8 cellular contexts compared by ENCODE assay signal in the genomic region with DNA sequence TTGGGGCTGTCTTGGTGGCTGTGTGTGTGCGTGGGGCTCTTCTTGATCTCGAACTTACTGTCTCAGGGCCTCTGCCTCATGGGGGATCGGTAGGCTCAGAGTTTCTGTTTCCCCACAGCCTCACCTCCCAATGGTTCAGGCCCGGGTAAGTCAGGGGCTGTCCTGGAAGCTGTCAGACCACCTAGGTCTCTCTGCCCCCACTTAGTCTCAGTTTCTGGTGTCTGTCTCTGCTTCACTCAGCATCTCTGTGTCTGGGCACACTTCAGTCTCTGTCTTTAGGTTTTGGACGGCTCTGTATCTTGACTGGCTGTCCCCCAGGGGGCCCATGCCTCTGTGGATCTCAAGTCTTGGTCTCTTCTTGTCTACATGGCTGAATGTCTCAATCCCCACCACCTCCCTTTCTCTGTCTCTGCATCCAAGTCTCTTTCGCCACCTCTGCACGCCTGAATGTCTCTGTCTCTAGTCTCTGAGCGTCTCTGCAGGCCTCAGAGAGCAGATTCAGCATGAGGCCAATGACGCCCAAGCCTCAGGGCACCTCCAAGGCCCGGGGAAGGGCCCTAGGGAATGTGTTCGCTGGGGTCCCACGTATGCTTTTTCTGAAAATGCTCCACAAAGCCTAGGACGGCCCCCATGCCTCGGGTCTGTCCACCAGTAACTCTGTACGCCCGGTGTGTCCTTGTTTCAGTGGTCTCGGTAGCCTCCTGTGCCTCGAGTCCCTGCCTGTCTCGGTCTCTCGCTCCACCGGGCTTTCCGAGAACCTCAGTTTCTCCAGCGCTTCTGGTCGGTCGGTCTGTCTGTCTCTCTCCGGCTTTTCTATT. TPM values are rescaled to one million over a fixed set of nuclear protein-coding genes. Genes with fewer than 3 reads are reported as not detected.
DNase-seq lines count a peak whose midpoint lies in the region; ATAC-seq, FAIRE-seq and TF ChIP-seq lines count a peak whose summit lies in the region.

No MANE protein-coding gene starts in this region.

- H4K20me1 ChIP-seq in hepatocyte (ENCODE audit: insufficient read depth, poor library complexity, severe bottlenecking) (no peaks in the 10 kb centered on the region), smooth muscle cell (ENCODE audit: low read depth) (peaks cover 23% of the 10 kb centered on the region)

- H3K36me3 ChIP-seq in HAP-1 (replicated peaks) (no peaks in the 10 kb centered on the region), hepatocyte (replicated peaks; ENCODE audit: insufficient read depth, low read depth) (no peaks in the 10 kb centered on the region), smooth muscle cell (ENCODE audit: low read depth) (no peaks in the 10 kb centered on the region)

- H2AFZ ChIP-seq in hepatocyte (peak overlapping the region; percentile 52), smooth muscle cell (ENCODE audit: low read depth) (no peak overlapping the region)

- in situ Hi-C loops in HAP-1 (cut with MboI; ENCODE audit: low sequenced_read_pairs), result no loop called here

- TF ChIP-seq CTCF in A549 (IDR thresholded peaks at IDR 0.05) (no peak), hepatocyte (IDR thresholded peaks at IDR 0.05; ENCODE audit: poor library complexity) (no peak), smooth muscle cell (IDR thresholded peaks at IDR 0.05; ENCODE audit: borderline replicate concordance, insufficient read depth, poor library complexity, severe bottlenecking) (no peak)

- ATAC-seq in A549 (peak; percentile 14 to 33; a peak in 3 of 6 replicates), HG03159 (IDR thresholded peaks at IDR 0.05; ENCODE audit: unreplicated experiment) (no peak)

- H3K27me3 ChIP-seq in HAP-1 (ENCODE audit: low read depth) (no peaks in the 10 kb centered on the region), hepatocyte (no peaks in the 10 kb centered on the region), smooth muscle cell (ENCODE audit: low read depth) (no peaks in the 10 kb centered on the region)

- H3K4me1 ChIP-seq in A549 (peaks cover 36% of the 10 kb centered on the region), HAP-1 (peaks cover 6% of the 10 kb centered on the region; the same call in 1 of the 2 replicates), hepatocyte (ENCODE audit: insufficient read depth) (peaks cover 40% of the 10 kb centered on the region), smooth muscle cell (ENCODE audit: low read depth) (peaks cover 44% of the 10 kb centered on the region)

- no peak for TF ChIP-seq RAD21 in A549 (conservative IDR thresholded peaks at IDR 0.05 in 1 of 2, IDR thresholded peaks at IDR 0.05 in 1 of 2)

- peak overlapping the region; percentile 75 for H3K27ac Mint-ChIP-seq in activated T-helper 1 cell treated with anti-CD3 and anti-CD28 coated beads, Interleukin-12 subunit alpha, Interleukin-12 subunit beta, Interleukin-2, Interleukin-4 antibody, amounts not matched to agents 30 ng/mL and 10 ng/mL and 1 ng/mL, durations not matched to agents 14 hours and 24 hours and 36 hours

- TF ChIP-seq EP300 in A549 (IDR thresholded peaks at IDR 0.05), result no peak

- no peak for FAIRE-seq in A549 (lab: Jason Lieb, UNC)

- TF ChIP-seq POLR2A in A549 (IDR thresholded peaks at IDR 0.05; ENCODE audit: low read length), result no peak

- H3K4me3 Mint-ChIP-seq in activated T-helper 1 cell treated with anti-CD3 and anti-CD28 coated beads, Interleukin-12 subunit alpha, Interleukin-12 subunit beta, Interleukin-2, Interleukin-4 antibody, amounts not matched to agents 30 ng/mL and 10 ng/mL and 1 ng/mL, durations not matched to agents 14 hours and 24 hours and 36 hours, result peak overlapping the region; percentile 92

- H3K9ac ChIP-seq in smooth muscle cell (ENCODE audit: low read depth), result peak overlapping the region; percentile 82

- POLR2A ChIA-PET in A549 (lab: Yijun Ruan, JAX), result no interaction called here

- peaks cover 42% of the 10 kb centered on the region for H3F3A ChIP-seq in smooth muscle cell (ENCODE audit: low read depth)

- H3K27ac ChIP-seq in A549, result peak overlapping the region; percentile 90 to 91
- peak overlapping the region; percentile 74 for H3K27ac ChIP-seq in hepatocyte
- H3K27ac ChIP-seq in smooth muscle cell (ENCODE audit: low read depth), result peak overlapping the region; percentile 99

- H3K4me1 Mint-ChIP-seq in activated T-helper 1 cell treated with anti-CD3 and anti-CD28 coated beads, Interleukin-12 subunit alpha, Interleukin-12 subunit beta, Interleukin-2, Interleukin-4 antibody, amounts not matched to agents 30 ng/mL and 10 ng/mL and 1 ng/mL, durations not matched to agents 14 hours and 24 hours and 36 hours (ENCODE audit: low read depth), result peaks cover 52% of the 10 kb centered on the region

- intact Hi-C loops in activated T-helper 1 cell treated with anti-CD3 and anti-CD28 coated beads, Interleukin-12 subunit alpha, Interleukin-12 subunit beta, Interleukin-2, Interleukin-4 antibody, amounts not matched to agents 30 ng/mL and 10 ng/mL and 1 ng/mL, durations not matched to agents 14 hours and 24 hours and 36 hours (cut with micrococcal nuclease), result loop anchor here (1.0 to 10.0 kb wide), 2 partner anchors 9 to 530 kb away; a partner anchor contains a TSS

- CTCF ChIA-PET in A549 (lab: Yijun Ruan, JAX), result interaction anchor here (1.3 to 6.9 kb wide), 2 partner anchors 14 kb away, joined by 8 to 53 read pairs; a partner anchor contains a TSS

- no peaks in the 10 kb centered on the region for H3K9me3 ChIP-seq in A549
- no peaks in the 10 kb centered on the region for H3K9me3 ChIP-seq in HAP-1
- H3K9me3 ChIP-seq in hepatocyte (ENCODE audit: low read depth), result no peaks in the 10 kb centered on the region
- H3K9me3 ChIP-seq in smooth muscle cell (replicated peaks; ENCODE audit: low read depth), result no peaks in the 10 kb centered on the region

- H3K9me2 ChIP-seq in hepatocyte (replicated peaks; ENCODE audit: insufficient read depth), result no peaks in the 10 kb centered on the region

- H3K79me2 ChIP-seq in hepatocyte, result peaks cover 39% of the 10 kb centered on the region
- H3K79me2 ChIP-seq in smooth muscle cell (ENCODE audit: low read depth), result peaks cover 39% of the 10 kb centered on the region

- H3K4me3 ChIP-seq in A549, result peak overlapping the region; percentile 82
- peak overlapping the region; percentile 52 for H3K4me3 ChIP-seq in HAP-1
- H3K4me3 ChIP-seq in hepatocyte, result peak overlapping the region; percentile 85
- H3K4me3 ChIP-seq in smooth muscle cell, result peak overlapping the region; percentile 81

- no peaks in the 10 kb centered on the region for H3K9me3 Mint-ChIP-seq in activated T-helper 1 cell treated with anti-CD3 and anti-CD28 coated beads, Interleukin-12 subunit alpha, Interleukin-12 subunit beta, Interleukin-2, Interleukin-4 antibody, amounts not matched to agents 30 ng/mL and 10 ng/mL and 1 ng/mL, durations not matched to agents 14 hours and 24 hours and 36 hours

- H3K36me3 Mint-ChIP-seq in activated T-helper 1 cell treated with anti-CD3 and anti-CD28 coated beads, Interleukin-12 subunit alpha, Interleukin-12 subunit beta, Interleukin-2, Interleukin-4 antibody, amounts not matched to agents 30 ng/mL and 10 ng/mL and 1 ng/mL, durations not matched to agents 14 hours and 24 hours and 36 hours (ENCODE audit: low read depth), result peaks cover 5% of the 10 kb centered on the region

- H3K27me3 Mint-ChIP-seq in activated T-helper 1 cell treated with anti-CD3 and anti-CD28 coated beads, Interleukin-12 subunit alpha, Interleukin-12 subunit beta, Interleukin-2, Interleukin-4 antibody, amounts not matched to agents 30 ng/mL and 10 ng/mL and 1 ng/mL, durations not matched to agents 14 hours and 24 hours and 36 hours (ENCODE audit: insufficient read depth), result no peaks in the 10 kb centered on the region

- WGBS in A549 (ENCODE audit: missing lambda C conversion rate), result 27% methylated on average over 17 of the region's 26 CpGs
- 12% methylated on average over 25 of the region's 26 CpGs for WGBS in hepatocyte (ENCODE audit: low lambda C conversion rate, missing lambda C conversion rate)
- WGBS in smooth muscle cell (ENCODE audit: low lambda C conversion rate), result 4% methylated on average over 24 of the region's 26 CpGs

- DNase-seq in A549 (ENCODE audit: low read depth in 1 of 2, low spot score in 1 of 2) (no peak), HAP-1 (ENCODE audit: low spot score in 2 of 2) (peak in 1 of 2 experiments; percentile 35), hepatocyte (ENCODE audit: low spot score) (no peak), smooth muscle cell (lab: John Stamatoyannopoulos, UW; ENCODE audit: unreplicated experiment) (no peak), SHP77 (lab: John Stamatoyannopoulos, UW) (no peak), NCI-H446 (lab: John Stamatoyannopoulos, UW) (no peak)
- DNase-seq in activated T-helper 1 cell treated with anti-CD3 and anti-CD28 coated beads, Interleukin-12 subunit alpha, Interleukin-12 subunit beta, Interleukin-2, Interleukin-4 antibody, amounts not matched to agents 30 ng/mL and 10 ng/mL and 1 ng/mL, durations not matched to agents 14 hours and 24 hours and 36 hours (ENCODE audit: low spot score), result no peak

- H3K4me2 ChIP-seq in A549 (peak overlapping the region; percentile 90), hepatocyte (peak overlapping the region; percentile 99), smooth muscle cell (peak overlapping the region; percentile 97)

RNA-seq across cellular contexts. Expression of a gene that starts 0.8 kb away (rescaled TPM):
- polyA plus RNA-seq in A549 (2011; rRNA removed) (1.4 and 2.0 TPM in 2 replicates), A549 (2017; fragmentation: RNase III; extraction: RNeasy Plus Mini Kit Qiagen cat#74134 plus additional on column Dnase treatment) (4.3 to 5.9 TPM (median 5.4 TPM) in 3 replicates), hepatocyte (27.2 and 28.6 TPM in 2 replicates), smooth muscle cell (67.1 and 70.2 TPM in 2 replicates)
- polyA plus RNA-seq in A549 (2012; cell fraction: cytosol; rRNA removed), result 3.1 and 4.4 TPM in 2 replicates
- 5.0 and 6.4 TPM in 2 replicates for polyA plus RNA-seq in A549 (2012; cell fraction: nucleus; rRNA removed)
- 4.4 and 4.6 TPM in 2 replicates for polyA minus RNA-seq in A549 (2011; rRNA and poly(A)+ RNA removed)
- total RNA-seq in activated T-helper 1 cell treated with anti-CD3 and anti-CD28 coated beads, Interleukin-12 subunit alpha, Interleukin-12 subunit beta, Interleukin-2, Interleukin-4 antibody, amounts not matched to agents 30 ng/mL and 10 ng/mL and 1 ng/mL, durations not matched to agents 14 hours and 24 hours and 36 hours, result 32.5 and 35.7 TPM in 2 replicates
- total RNA-seq in hepatocyte (8.4 and 27.2 TPM in 2 replicates), smooth muscle cell (29.5 and 32.0 TPM in 2 replicates)

RNA-seq across cellular contexts. Expression of a gene that starts 8.0 kb away (rescaled TPM):
- 27.0 and 37.6 TPM in 2 replicates for polyA plus RNA-seq in A549 (2011; rRNA removed)
- polyA plus RNA-seq in A549 (2012; cell fraction: cytosol; rRNA removed), result 15.3 and 16.7 TPM in 2 replicates
- polyA plus RNA-seq in A549 (2012; cell fraction: nucleus; rRNA removed), result 5.9 and 11.9 TPM in 2 replicates
- 43.1 to 53.1 TPM (median 44.8 TPM) in 3 replicates for polyA plus RNA-seq in A549 (2017; fragmentation: RNase III; extraction: RNeasy Plus Mini Kit Qiagen cat#74134 plus additional on column Dnase treatment)
- 7.3 and 10.5 TPM in 2 replicates for polyA minus RNA-seq in A549 (2011; rRNA and poly(A)+ RNA removed)
- 106 and 108 TPM in 2 replicates for total RNA-seq in activated T-helper 1 cell treated with anti-CD3 and anti-CD28 coated beads, Interleukin-12 subunit alpha, Interleukin-12 subunit beta, Interleukin-2, Interleukin-4 antibody, amounts not matched to agents 30 ng/mL and 10 ng/mL and 1 ng/mL, durations not matched to agents 14 hours and 24 hours and 36 hours
- 29.9 and 39.2 TPM in 2 replicates for total RNA-seq in hepatocyte
- 31.1 and 36.2 TPM in 2 replicates for polyA plus RNA-seq in hepatocyte
- total RNA-seq in smooth muscle cell, result 72.4 and 73.5 TPM in 2 replicates
- 43.7 and 44.4 TPM in 2 replicates for polyA plus RNA-seq in smooth muscle cell

RNA-seq across cellular contexts. Expression of a gene that starts 14.7 kb away (rescaled TPM):
- polyA plus RNA-seq in A549 (2011; rRNA removed) (53.5 and 62.6 TPM in 2 replicates), A549 (2017; fragmentation: RNase III; extraction: RNeasy Plus Mini Kit Qiagen cat#74134 plus additional on column Dnase treatment) (99.2 to 101 TPM (median 101 TPM) in 3 replicates), hepatocyte (40.9 and 52.8 TPM in 2 replicates), smooth muscle cell (50.8 and 54.0 TPM in 2 replicates)
- 21.8 and 24.7 TPM in 2 replicates for polyA plus RNA-seq in A549 (2012; cell fraction: cytosol; rRNA removed)
- 10.9 and 15.5 TPM in 2 replicates for polyA plus RNA-seq in A549 (2012; cell fraction: nucleus; rRNA removed)
- 18.5 and 23.7 TPM in 2 replicates for polyA minus RNA-seq in A549 (2011; rRNA and poly(A)+ RNA removed)
- total RNA-seq in activated T-helper 1 cell treated with anti-CD3 and anti-CD28 coated beads, Interleukin-12 subunit alpha, Interleukin-12 subunit beta, Interleukin-2, Interleukin-4 antibody, amounts not matched to agents 30 ng/mL and 10 ng/mL and 1 ng/mL, durations not matched to agents 14 hours and 24 hours and 36 hours, result 136 and 138 TPM in 2 replicates
- total RNA-seq in hepatocyte (48.8 and 51.3 TPM in 2 replicates), smooth muscle cell (74.9 and 79.6 TPM in 2 replicates)

RNA-seq across cellular contexts. Expression of a gene that starts 42.1 kb away (rescaled TPM):
- polyA plus RNA-seq in A549 (2011; rRNA removed) (not detected in 2 replicates), A549 (2017; fragmentation: RNase III; extraction: RNeasy Plus Mini Kit Qiagen cat#74134 plus additional on column Dnase treatment) (not detected in 3 replicates), hepatocyte (0.73 and 0.83 TPM in 2 replicates), smooth muscle cell (0.55 and 1.4 TPM in 2 replicates)
- not detected in 2 replicates for polyA plus RNA-seq in A549 (2012; cell fraction: cytosol; rRNA removed)
- polyA plus RNA-seq in A549 (2012; cell fraction: nucleus; rRNA removed), result 0.09 TPM in 1 of 2 replicates, not detected in the other
- polyA minus RNA-seq in A549 (2011; rRNA and poly(A)+ RNA removed), result not detected in 2 replicates
- total RNA-seq in activated T-helper 1 cell treated with anti-CD3 and anti-CD28 coated beads, Interleukin-12 subunit alpha, Interleukin-12 subunit beta, Interleukin-2, Interleukin-4 antibody, amounts not matched to agents 30 ng/mL and 10 ng/mL and 1 ng/mL, durations not matched to agents 14 hours and 24 hours and 36 hours, result 1.5 and 1.8 TPM in 2 replicates
- total RNA-seq in hepatocyte (1.0 TPM in 1 of 2 replicates, not detected in the other), smooth muscle cell (not detected in 2 replicates)

RNA-seq across cellular contexts. Expression of a gene that starts 57.6 kb away (rescaled TPM):
- 11.1 and 11.5 TPM in 2 replicates for polyA plus RNA-seq in A549 (2011; rRNA removed)
- polyA plus RNA-seq in A549 (2012; cell fraction: cytosol; rRNA removed), result 4.3 and 5.1 TPM in 2 replicates
- polyA plus RNA-seq in A549 (2012; cell fraction: nucleus; rRNA removed), result 11.4 and 12.0 TPM in 2 replicates
- 4.3 to 5.7 TPM (median 4.9 TPM) in 3 replicates for polyA plus RNA-seq in A549 (2017; fragmentation: RNase III; extraction: RNeasy Plus Mini Kit Qiagen cat#74134 plus additional on column Dnase treatment)
- polyA minus RNA-seq in A549 (2011; rRNA and poly(A)+ RNA removed), result 11.8 and 12.2 TPM in 2 replicates
- total RNA-seq in activated T-helper 1 cell treated with anti-CD3 and anti-CD28 coated beads, Interleukin-12 subunit alpha, Interleukin-12 subunit beta, Interleukin-2, Interleukin-4 antibody, amounts not matched to agents 30 ng/mL and 10 ng/mL and 1 ng/mL, durations not matched to agents 14 hours and 24 hours and 36 hours, result 23.6 and 27.2 TPM in 2 replicates
- total RNA-seq in hepatocyte, result 16.3 and 18.3 TPM in 2 replicates
- 6.1 and 9.3 TPM in 2 replicates for polyA plus RNA-seq in hepatocyte
- total RNA-seq in smooth muscle cell, result 11.0 and 12.0 TPM in 2 replicates
- polyA plus RNA-seq in smooth muscle cell, result 5.8 and 6.7 TPM in 2 replicates
